1 cellular context compared by ENCODE assay signal in genomic region chr11:12673924-12674570, GRCh38.
TF ChIP-seq lines count a peak whose summit lies in the region.

TSS of gene TEAD1 (plus strand) at chr11:12674421.

TF ChIP-seq in HepG2, 621 proteins besides CTCF, POLR2A, EP300 and RAD21 (continued from another document):
- TF ChIP-seq CBX5 (CRISPR knock-in tag; IDR thresholded peaks at IDR 0.05; ENCODE audit: borderline replicate concordance) = no peak
- TF ChIP-seq ZNF777 (CRISPR knock-in tag; IDR thresholded peaks at IDR 0.05) = peak; percentile 64; the same call in 1 of the 2 replicates
- TF ChIP-seq ZNF761 (CRISPR knock-in tag; conservative IDR thresholded peaks at IDR 0.05) = no peak
- TF ChIP-seq BCLAF1 (IDR thresholded peaks at IDR 0.05) = no peak
- TF ChIP-seq ZNF720 (CRISPR knock-in tag; IDR thresholded peaks at IDR 0.05) = no peak
- no peak for TF ChIP-seq FOXJ3 (CRISPR knock-in tag; IDR thresholded peaks at IDR 0.05; ENCODE audit: borderline replicate concordance)
- TF ChIP-seq ZNF703 (CRISPR knock-in tag; IDR thresholded peaks at IDR 0.05; ENCODE audit: borderline replicate concordance) = no peak
- TF ChIP-seq ZNF407 (CRISPR knock-in tag; IDR thresholded peaks at IDR 0.05; ENCODE audit: not compliant biosample characterization) = no peak
- no peak for TF ChIP-seq ZNF546 (CRISPR knock-in tag; conservative IDR thresholded peaks at IDR 0.05)
- peak; percentile 70; the same call in 1 of the 2 replicates for TF ChIP-seq ZFP91 (CRISPR knock-in tag; IDR thresholded peaks at IDR 0.05; ENCODE audit: borderline replicate concordance)
- TF ChIP-seq ATF4 (CRISPR knock-in tag; IDR thresholded peaks at IDR 0.05) = 0 out of 4 replicates have a peak, but pooled peaks of 1 of the 2 experiments have one; percentile 35
- TF ChIP-seq ZNF30 (CRISPR knock-in tag; IDR thresholded peaks at IDR 0.05) = no peak
- TF ChIP-seq KDM4B (CRISPR knock-in tag; IDR thresholded peaks at IDR 0.05) = no peak
- no peak for TF ChIP-seq SMAD1 (CRISPR knock-in tag; IDR thresholded peaks at IDR 0.05; ENCODE audit: borderline replicate concordance, low read depth)
- peak; percentile 65; the same call in 1 of the 2 replicates for TF ChIP-seq GABPB1 (CRISPR knock-in tag; IDR thresholded peaks at IDR 0.05)
- no peak for TF ChIP-seq ZNF7 (CRISPR knock-in tag; IDR thresholded peaks at IDR 0.05)
- TF ChIP-seq ZNF484 (CRISPR knock-in tag; IDR thresholded peaks at IDR 0.05; ENCODE audit: borderline replicate concordance, low read depth) = no peak
